In genomic region chr1:18009061-18009728, GRCh38 we compare ENCODE assay signal across 16 cellular contexts.
DNase-seq lines count a peak whose midpoint lies in the region; ATAC-seq and TF ChIP-seq lines count a peak whose summit lies in the region.
"Had no signal": no experiment of that assay in that cellular context is flagged by ENCODE, and none has a peak within 500 bp of the region (broad histone marks: within the 10 kb centered on the region; RNA-seq: fewer than 3 reads in every experiment).

No MANE protein-coding gene starts in this region.

- DNase-seq in H7 (peak; percentile 64), NCI-H1105 treated with DMSO at 0.1 percent for 48 hours (lab: John Stamatoyannopoulos, UW) (peak; percentile 74), RWPE2 (ENCODE audit: low spot score) (no peak), iPS-NIHi7 (ENCODE audit: extremely low spot score) (peak; percentile 37), HT-29 (ENCODE audit: low spot score) (no peak), T1000 (lab: John Stamatoyannopoulos, UW) (no peak)
- DNase-seq in natural killer cell treated with Interleukin-12 subunit alpha and Interleukin-12 subunit beta and Interleukin-15 and Interleukin-18, amount 100 ng/mL, for 72 hours (ENCODE audit: low spot score), result no peak
- DNase-seq: Caco-2, HCEC 1CT, KBM-7, MV-4-11, NCI-H446 treated with DMSO at 0.1 percent for 48 hours, SW 1271 had no signal

- H3K27me3 ChIP-seq in H7 (ENCODE audit: control insufficient read depth, insufficient read depth, low read length) (peaks cover 2% of the 10 kb centered on the region; the same call in 1 of the 2 replicates), RWPE2 (ENCODE audit: insufficient read depth, poor library complexity, severe bottlenecking) (no peaks in the 10 kb centered on the region)
- H3K27me3 ChIP-seq: SJSA1 had no signal

- no peaks in the 10 kb centered on the region for H3K9me3 ChIP-seq in RWPE2 (ENCODE audit: severe bottlenecking)
- H3K9me3 ChIP-seq: Caco-2, SJSA1 had no signal

- H3K36me3 Mint-ChIP-seq in natural killer cell treated with Interleukin-12 subunit alpha and Interleukin-12 subunit beta and Interleukin-15 and Interleukin-18, amount 100 ng/mL, for 72 hours, result no peaks in the 10 kb centered on the region

- no peaks in the 10 kb centered on the region for H3K36me3 ChIP-seq in H7 (replicated peaks; ENCODE audit: control insufficient read depth, insufficient read depth, low read length)
- no peaks in the 10 kb centered on the region for H3K36me3 ChIP-seq in RWPE2 (ENCODE audit: low read depth)
- H3K36me3 ChIP-seq: SJSA1 had no signal

- H3K9me3 Mint-ChIP-seq in natural killer cell treated with Interleukin-12 subunit alpha and Interleukin-12 subunit beta and Interleukin-15 and Interleukin-18, amount 100 ng/mL, for 72 hours, result no peaks in the 10 kb centered on the region
- H3K9me3 Mint-ChIP-seq: T-helper 2 cell treated with Interferon-gamma antibody and Interleukin-4, amounts not matched to agents 5 μg/mL and 100 μg/mL, for 36 hours had no signal

- no peak overlapping the region for H3K27ac Mint-ChIP-seq in natural killer cell treated with Interleukin-12 subunit alpha and Interleukin-12 subunit beta and Interleukin-15 and Interleukin-18, amount 100 ng/mL, for 72 hours
- H3K27ac Mint-ChIP-seq: T-helper 2 cell treated with Interferon-gamma antibody and Interleukin-4, amounts not matched to agents 5 μg/mL and 100 μg/mL, for 36 hours had no signal

- H3K27ac ChIP-seq in RWPE2 (ENCODE audit: poor library complexity, severe bottlenecking), result no peak overlapping the region
- H3K27ac ChIP-seq: SJSA1 had no signal

- no peaks in the 10 kb centered on the region for H3K4me1 Mint-ChIP-seq in natural killer cell treated with Interleukin-12 subunit alpha and Interleukin-12 subunit beta and Interleukin-15 and Interleukin-18, amount 100 ng/mL, for 72 hours (ENCODE audit: low read depth in 2 of 2)

- peak; percentile 12; the same call in 1 of the 3 replicates for ATAC-seq in RWPE2 (ENCODE audit: low read depth)
- ATAC-seq in natural killer cell treated with Interleukin-12 subunit alpha and Interleukin-12 subunit beta and Interleukin-15 and Interleukin-18, amount 100 ng/mL, for 72 hours, result no peak
- no peak for ATAC-seq in HG03432 (IDR thresholded peaks at IDR 0.05; ENCODE audit: unreplicated experiment)

- H3K4me3 Mint-ChIP-seq in natural killer cell treated with Interleukin-12 subunit alpha and Interleukin-12 subunit beta and Interleukin-15 and Interleukin-18, amount 100 ng/mL, for 72 hours, result no peak overlapping the region
- H3K4me3 Mint-ChIP-seq: T-helper 2 cell treated with Interferon-gamma antibody and Interleukin-4, amounts not matched to agents 5 μg/mL and 100 μg/mL, for 36 hours had no signal

- TF ChIP-seq CTCF in RWPE2 (IDR thresholded peaks at IDR 0.05; ENCODE audit: poor library complexity, severe bottlenecking), result no peak

- H3K4me3 ChIP-seq in H7 (ENCODE audit: insufficient read depth, low read depth, low read length) (no peak overlapping the region), RWPE2 (ENCODE audit: severe bottlenecking) (no peak overlapping the region)
- H3K4me3 ChIP-seq: SJSA1 had no signal

- no peaks in the 10 kb centered on the region for H3K4me1 ChIP-seq in RWPE2 (ENCODE audit: insufficient read depth, poor library complexity, severe bottlenecking)
- H3K4me1 ChIP-seq: Caco-2, SJSA1 had no signal

- peaks cover 7 to 14% of the 10 kb centered on the region in 2 donors for H3K27me3 Mint-ChIP-seq in natural killer cell treated with Interleukin-12 subunit alpha and Interleukin-12 subunit beta and Interleukin-15 and Interleukin-18, amount 100 ng/mL, for 72 hours

Comparison
In these comparisons a context has a peak if more than half of its experiments do, and no peak if none do; other contexts are left out.
1. DNase-seq: peak in H7 (single experiment), NCI-H1105 treated with DMSO at 0.1 percent for 48 hours (single experiment) and iPS-NIHi7 (single experiment); none in RWPE2 (single experiment), natural killer cell treated with Interleukin-12 subunit alpha and Interleukin-12 subunit beta and Interleukin-15 and Interleukin-18, amount 100 ng/mL, for 72 hours (single experiment), HT-29 (single experiment) and T1000 (single experiment).